ENCODE assay signal across 1 cellular context in the genomic region with DNA sequence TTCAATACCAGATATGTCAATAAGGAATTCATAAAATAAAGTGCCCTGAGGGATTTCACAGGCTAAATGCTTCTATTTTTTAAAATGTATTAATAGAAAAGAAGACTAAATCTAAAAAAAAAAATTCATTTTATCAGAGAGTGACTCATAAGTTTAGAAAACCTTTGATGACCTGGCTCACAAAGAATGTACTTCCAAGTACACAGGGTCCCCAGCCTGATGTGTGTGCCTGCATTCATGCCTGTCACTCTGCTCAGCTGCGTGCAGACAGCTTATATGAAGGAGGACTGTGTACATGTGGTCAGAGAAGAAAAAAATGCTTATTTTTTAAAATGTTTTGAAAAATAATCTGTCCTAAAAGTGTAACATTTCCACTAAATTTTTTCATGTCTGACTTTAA.
TF ChIP-seq lines count a peak whose summit lies in the region.

No MANE protein-coding gene starts in this region.

TF ChIP-seq in SK-N-SH, 30 proteins besides CTCF, POLR2A, EP300 and RAD21 (continued from another document):
- TF ChIP-seq JUND (IDR thresholded peaks at IDR 0.05) (peak; percentile 72), FOSL2 (IDR thresholded peaks at IDR 0.05; ENCODE audit: borderline replicate concordance, low read depth) (peak; percentile 70), RFX5 (IDR thresholded peaks at IDR 0.05; ENCODE audit: low read length) (no peak)
- TF ChIP-seq, protein P1, sequence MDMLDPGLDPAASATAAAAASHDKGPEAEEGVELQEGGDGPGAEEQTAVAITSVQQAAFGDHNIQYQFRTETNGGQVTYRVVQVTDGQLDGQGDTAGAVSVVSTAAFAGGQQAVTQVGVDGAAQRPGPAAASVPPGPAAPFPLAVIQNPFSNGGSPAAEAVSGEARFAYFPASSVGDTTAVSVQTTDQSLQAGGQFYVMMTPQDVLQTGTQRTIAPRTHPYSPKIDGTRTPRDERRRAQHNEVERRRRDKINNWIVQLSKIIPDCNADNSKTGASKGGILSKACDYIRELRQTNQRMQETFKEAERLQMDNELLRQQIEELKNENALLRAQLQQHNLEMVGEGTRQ (IDR thresholded peaks at IDR 0.05; ENCODE audit: borderline replicate concordance, low read depth, low read length) = no peak
TF ChIP-seq in SK-N-SH: peak in this region for 3.
